ENCODE assay signal across 19 cellular contexts in the genomic region with DNA sequence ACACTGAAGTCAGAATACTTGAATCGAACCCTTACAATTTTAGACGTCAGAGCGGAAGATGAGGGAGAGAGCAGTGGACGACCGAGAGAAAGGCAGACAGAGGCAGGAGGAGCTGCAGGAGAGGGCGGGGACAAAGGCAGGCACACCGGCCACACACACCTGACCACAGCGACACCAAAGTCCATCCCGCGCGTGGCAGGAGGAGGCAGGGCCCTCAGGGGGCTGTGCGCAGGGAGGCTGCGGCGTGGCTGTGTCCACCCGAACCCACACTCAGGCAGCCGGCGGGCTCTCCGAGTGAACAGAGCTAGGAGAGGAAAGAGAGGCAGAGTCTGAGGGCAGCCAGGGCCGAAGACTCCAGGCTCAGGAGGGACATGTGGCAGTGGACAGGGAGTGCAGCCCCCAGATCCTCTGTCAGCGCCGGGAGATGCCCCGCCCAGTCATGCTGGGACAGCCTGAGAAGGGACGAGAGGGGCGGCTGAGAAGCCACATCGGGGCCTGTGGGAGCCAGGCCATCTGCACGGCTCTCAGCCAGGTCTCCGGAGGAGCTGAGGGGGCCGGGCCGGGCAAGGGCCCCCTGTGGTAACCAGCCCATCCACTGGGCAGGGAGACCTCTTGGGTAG. TPM values are rescaled to one million over a fixed set of nuclear protein-coding genes. Genes with fewer than 3 reads are reported as not detected.
DNase-seq lines count a peak whose midpoint lies in the region; ATAC-seq and TF ChIP-seq lines count a peak whose summit lies in the region.
"Had no signal": no experiment of that assay in that cellular context is flagged by ENCODE, and none has a peak within 500 bp of the region (broad histone marks: within the 10 kb centered on the region; RNA-seq: fewer than 3 reads in every experiment).

No MANE protein-coding gene starts in this region.

- H3K79me2 ChIP-seq in osteoblast (ENCODE audit: insufficient read depth, low read length), result peaks cover 89% of the 10 kb centered on the region

- H3K9me3 Mint-ChIP-seq in activated naive CD8-positive, alpha-beta T cell treated with anti-CD3 and anti-CD28 coated beads, Interleukin-2, amount 50 U/mL, for 24 hours, result no peaks in the 10 kb centered on the region
- H3K9me3 Mint-ChIP-seq: effector memory CD8-positive, alpha-beta T cell had no signal

- no peak overlapping the region for H3K27ac Mint-ChIP-seq in activated naive CD8-positive, alpha-beta T cell treated with anti-CD3 and anti-CD28 coated beads, Interleukin-2, amount 50 U/mL, for 24 hours
- H3K27ac Mint-ChIP-seq: activated naive CD8-positive, alpha-beta T cell had no signal

- H3K27ac ChIP-seq in epithelial cell of prostate (peak overlapping the region; percentile 94), osteoblast (ENCODE audit: low read depth, low read length) (no peak overlapping the region), uterus (peak overlapping the region; percentile 64 to 72), body of pancreas (no peak overlapping the region)
- H3K27ac ChIP-seq: C4-2B had no signal

- peaks cover 29% of the 10 kb centered on the region for H4K20me1 ChIP-seq in osteoblast (ENCODE audit: insufficient read depth, low read length)

- no peak overlapping the region for H3K4me3 Mint-ChIP-seq in activated naive CD8-positive, alpha-beta T cell treated with anti-CD3 and anti-CD28 coated beads, Interleukin-2, amount 50 U/mL, for 24 hours
- H3K4me3 Mint-ChIP-seq: activated naive CD8-positive, alpha-beta T cell; effector memory CD8-positive, alpha-beta T cell had no signal

- no peaks in the 10 kb centered on the region for H3K27me3 Mint-ChIP-seq in activated naive CD8-positive, alpha-beta T cell treated with anti-CD3 and anti-CD28 coated beads, Interleukin-2, amount 50 U/mL, for 24 hours
- H3K27me3 Mint-ChIP-seq: activated naive CD8-positive, alpha-beta T cell; effector memory CD8-positive, alpha-beta T cell had no signal

- H3K36me3 Mint-ChIP-seq in activated naive CD8-positive, alpha-beta T cell treated with anti-CD3 and anti-CD28 coated beads, Interleukin-2, amount 50 U/mL, for 24 hours (ENCODE audit: low read depth), result peaks cover 9% of the 10 kb centered on the region

- ATAC-seq in Right ventricle myocardium superior (ENCODE audit: poor library complexity) (no peak), left cardiac atrium (no peak), body of pancreas (no peak)
- ATAC-seq in activated naive CD8-positive, alpha-beta T cell treated with anti-CD3 and anti-CD28 coated beads, Interleukin-2, amount 50 U/mL, for 24 hours, result no peak
- ATAC-seq: effector memory CD8-positive, alpha-beta T cell; SK-N-SH treated with all-trans-retinoic acid at 6 μM for 48 hours; stimulated activated naive CD8-positive, alpha-beta T cell treated with anti-CD3 and anti-CD28 coated beads, Interleukin-15, Interleukin-2, amounts not matched to agents 100 U/mL and 50 U/mL, for 24 hours had no signal

- peak; percentile 20 for DNase-seq in Right ventricle myocardium superior
- no peak for DNase-seq in left cardiac atrium
- no peak for DNase-seq in epithelial cell of prostate (ENCODE audit: low read depth, low spot score)
- DNase-seq in osteoblast (ENCODE audit: insufficient read length, low spot score, missing footprints), result peak; percentile 65
- no peak for DNase-seq in uterus
- DNase-seq in activated naive CD8-positive, alpha-beta T cell treated with anti-CD3 and anti-CD28 coated beads, Interleukin-2, amount 50 U/mL, for 24 hours, result no peak
- DNase-seq in body of pancreas, result no peak
- DNase-seq in SKM-1 treated with dmso at 0.1 percent for 144 hours (lab: John Stamatoyannopoulos, UW; ENCODE audit: unreplicated experiment), result no peak
- DNase-seq: activated CD4-positive, alpha-beta T cell treated with anti-CD3 and anti-CD28 coated beads, Interleukin-2, amount 50 U/mL, for 1 hour; activated T-cell treated with anti-CD3 and anti-CD28 coated beads, Interleukin-2, amount 50 U/mL, for 1 hour; effector memory CD8-positive, alpha-beta T cell; islet precursor cell; Kasumi-1; NCI-H1105 treated with DMSO at 0.1 percent for 48 hours; NCI-H774; stimulated activated naive CD8-positive, alpha-beta T cell treated with anti-CD3 and anti-CD28 coated beads, Interleukin-15, Interleukin-2, amounts not matched to agents 100 U/mL and 50 U/mL, for 24 hours had no signal

- 81 to 85% methylated on average over 22 to 28 of the region's 29 CpGs for WGBS in body of pancreas, 2 donors

- intact Hi-C loops in Right ventricle myocardium superior (cut with DNase I), result no loop called here
- intact Hi-C loops in left cardiac atrium (cut with DNase I), result no loop called here
- intact Hi-C loops in uterus (cut with DNase I; ENCODE audit: low total_unique reads), result no loop called here
- intact Hi-C loops in body of pancreas (cut with DNase I), result no loop called here

- no peaks in the 10 kb centered on the region for H3K27me3 ChIP-seq in osteoblast (ENCODE audit: insufficient read depth, low read length)
- no peaks in the 10 kb centered on the region for H3K27me3 ChIP-seq in uterus
- no peaks in the 10 kb centered on the region for H3K27me3 ChIP-seq in body of pancreas

- H3K4me1 ChIP-seq in osteoblast (ENCODE audit: insufficient read depth, low read length), result no peaks in the 10 kb centered on the region
- H3K4me1 ChIP-seq in uterus, result peaks cover 0 to 3% of the 10 kb centered on the region in 2 donors
- no peaks in the 10 kb centered on the region for H3K4me1 ChIP-seq in body of pancreas

- TF ChIP-seq POLR2A in uterus (IDR thresholded peaks at IDR 0.05), result no peak
- no peak for TF ChIP-seq POLR2A in body of pancreas (IDR thresholded peaks at IDR 0.05)

- H3K9me3 ChIP-seq in osteoblast (ENCODE audit: low read depth, low read length) (no peaks in the 10 kb centered on the region), uterus (no peaks in the 10 kb centered on the region), body of pancreas (no peaks in the 10 kb centered on the region)

- H3K36me3 ChIP-seq in osteoblast (ENCODE audit: insufficient read depth, low read length), result no peaks in the 10 kb centered on the region
- no peaks in the 10 kb centered on the region for H3K36me3 ChIP-seq in uterus
- peaks cover 0 to 11% of the 10 kb centered on the region in 2 donors for H3K36me3 ChIP-seq in body of pancreas (replicated peaks in 1 of 2; ENCODE audit: insufficient read depth in 1 of 2, low read depth in 2 of 2)

- no peak overlapping the region for H3K4me2 ChIP-seq in osteoblast (ENCODE audit: insufficient read depth, low read length)

- no peak overlapping the region for H2AFZ ChIP-seq in osteoblast (ENCODE audit: low read length)

- TF ChIP-seq CTCF in osteoblast (IDR thresholded peaks at IDR 0.05; ENCODE audit: extremely low read depth, low read depth, low read length) (no peak), uterus (IDR thresholded peaks at IDR 0.05) (no peak), body of pancreas (IDR thresholded peaks at IDR 0.05) (no peak)

- peaks cover 21% of the 10 kb centered on the region for H3K4me1 Mint-ChIP-seq in activated naive CD8-positive, alpha-beta T cell treated with anti-CD3 and anti-CD28 coated beads, Interleukin-2, amount 50 U/mL, for 24 hours

- no peak overlapping the region for H3K4me3 ChIP-seq in osteoblast (ENCODE audit: insufficient read depth, low read length)
- H3K4me3 ChIP-seq in uterus, result no peak overlapping the region
- no peak overlapping the region for H3K4me3 ChIP-seq in body of pancreas

RNA-seq across cellular contexts. Expression of gene GAK, which starts 20.1 kb away (rescaled TPM):
- total RNA-seq in Right ventricle myocardium superior, result 27.9 TPM
- 10 to 100 TPM; 38.1 to 43.2 TPM for total RNA-seq in left cardiac atrium
- 45.7 and 48.9 TPM in 2 replicates for total RNA-seq in osteoblast
- 1,000 to 10,000 TPM in 1 of 4 donors, 100 to 1,000 TPM in 1, 10 to 100 TPM in 2; 50.6 to 1,098 (median 104) TPM for total RNA-seq in uterus
- 100 to 1,000 TPM; 126 to 127 TPM for total RNA-seq in body of pancreas

RNA-seq across cellular contexts. Expression of gene TMEM175, which starts 20.3 kb away (rescaled TPM):
- 14.9 TPM for total RNA-seq in Right ventricle myocardium superior
- 10 to 100 TPM; 17.9 to 20.7 TPM for total RNA-seq in left cardiac atrium
- total RNA-seq in osteoblast, result 12.4 and 13.8 TPM in 2 replicates
- total RNA-seq in uterus, result 10 to 100 TPM in 3 of 4 donors, 1 to 10 TPM in 1; 9.9 to 39.7 (median 26.3) TPM
- total RNA-seq in body of pancreas, result 10 to 100 TPM; 40.2 to 65.3 TPM

Comparison
In these comparisons a context has a peak if more than half of its experiments do, and no peak if none do; other contexts are left out.
1. DNase-seq: peak in Right ventricle myocardium superior (single experiment) and osteoblast (single experiment); none in left cardiac atrium (single experiment), epithelial cell of prostate (single experiment), uterus (0 of 2), activated naive CD8-positive, alpha-beta T cell treated with anti-CD3 and anti-CD28 coated beads, Interleukin-2, amount 50 U/mL, for 24 hours (single experiment), body of pancreas (0 of 4) and SKM-1 treated with dmso at 0.1 percent for 144 hours (single experiment).
2. H3K27ac ChIP-seq: peak in epithelial cell of prostate (single experiment) and uterus (2 of 2); none in osteoblast (single experiment) and body of pancreas (0 of 4).